8 cellular contexts compared by ENCODE assay signal in the genomic region with DNA sequence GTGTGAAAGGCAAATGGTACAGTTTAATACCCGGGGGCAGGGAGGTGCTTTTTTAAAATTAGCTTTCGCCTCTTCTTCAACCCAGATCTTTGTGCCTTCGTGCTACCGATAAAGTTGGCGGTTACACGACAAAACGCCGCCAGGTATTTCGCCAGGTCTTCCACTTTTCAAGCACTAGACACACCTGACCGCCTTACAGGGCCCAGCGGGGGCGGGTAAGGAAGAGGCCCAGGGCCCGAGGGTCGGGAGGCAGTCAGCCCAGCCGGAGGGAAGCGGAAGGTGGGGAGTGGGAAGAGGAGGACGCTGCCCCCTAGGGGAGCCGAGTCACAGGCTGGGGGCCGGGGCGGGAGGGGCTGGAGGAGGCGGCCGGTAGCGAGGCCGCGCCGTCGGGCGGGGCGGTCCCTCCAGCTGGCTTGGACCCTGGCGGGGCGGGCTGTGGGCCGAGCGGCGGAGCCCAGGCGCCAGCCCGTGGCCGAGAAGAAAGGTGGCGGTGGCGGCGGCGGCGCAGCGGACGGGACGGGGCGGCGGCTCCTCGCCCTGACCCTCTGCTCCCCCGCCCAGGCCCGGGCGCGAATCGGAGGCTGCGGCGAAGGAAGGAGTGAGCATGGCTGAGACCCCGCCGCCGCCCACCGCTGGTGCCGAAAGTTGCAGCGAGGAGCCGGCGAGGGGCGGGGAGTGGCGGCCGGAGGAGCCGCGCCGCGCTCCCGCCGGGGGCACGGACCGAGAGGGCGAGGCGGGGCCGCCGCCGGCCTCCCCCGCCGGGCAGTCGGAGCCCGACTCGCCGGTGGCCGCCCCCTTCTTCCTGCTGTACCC. TPM values are rescaled to one million over a fixed set of nuclear protein-coding genes. Genes with fewer than 3 reads are reported as not detected.
DNase-seq lines count a peak whose midpoint lies in the region; ATAC-seq and TF ChIP-seq lines count a peak whose summit lies in the region.

No MANE protein-coding gene starts in this region.

- H3K4me3 ChIP-seq in AG09309 (ENCODE audit: control insufficient read depth, low read depth, low read length), result peak overlapping the region; percentile 75
- peak overlapping the region; percentile 84 for H3K4me3 ChIP-seq in colonic mucosa

- H3K4me1 Mint-ChIP-seq in activated CD4-positive, alpha-beta T cell treated with anti-CD3 and anti-CD28 coated beads for 36 hours, result peaks cover 23% of the 10 kb centered on the region

- POLR2A ChIA-PET in activated CD4-positive, alpha-beta T cell treated with anti-CD3 and anti-CD28 coated beads for 36 hours (lab: Charles Lee), result interaction anchor here (1.3 kb wide), 1 partner anchor 15 kb away, joined by 4 read pairs; no protein-coding TSS in a partner anchor

- H3K27ac Mint-ChIP-seq in activated CD4-positive, alpha-beta T cell treated with anti-CD3 and anti-CD28 coated beads for 36 hours, result peak overlapping the region; percentile 90

- CTCF ChIA-PET in activated CD4-positive, alpha-beta T cell treated with anti-CD3 and anti-CD28 coated beads for 36 hours (lab: Charles Lee), result interaction anchor here (0.8 to 3.3 kb wide), 9 partner anchors 12 to 101 kb away, joined by 3 to 23 read pairs (median 4); a partner anchor contains a TSS

- no peak for DNase-seq in AG09309 (ENCODE audit: low read depth)
- peak; percentile 84 for DNase-seq in NCI-H2227 (lab: John Stamatoyannopoulos, UW; ENCODE audit: unreplicated experiment)
- peak; percentile 76 for DNase-seq in activated CD4-positive, alpha-beta T cell treated with anti-CD3 and anti-CD28 coated beads for 36 hours
- DNase-seq in colonic mucosa, result peak; percentile 85
- peak; percentile 32 for DNase-seq in stimulated activated CD4-positive, alpha-beta T cell treated with anti-CD3 and anti-CD28 coated beads, Interleukin-2, amount 100 ng/mL, for 4 hours (ENCODE audit: low read depth)

- H3K27ac ChIP-seq in colonic mucosa (peak overlapping the region; percentile 94), layer of hippocampus (ENCODE audit: low read depth, low read length) (peak overlapping the region; percentile 83)

- H3K9me3 ChIP-seq in colonic mucosa, result no peaks in the 10 kb centered on the region

- H3K4me3 Mint-ChIP-seq in activated CD4-positive, alpha-beta T cell treated with anti-CD3 and anti-CD28 coated beads for 36 hours, result peak overlapping the region; percentile 90

- H3K9me3 Mint-ChIP-seq in activated CD4-positive, alpha-beta T cell treated with anti-CD3 and anti-CD28 coated beads for 36 hours (ENCODE audit: low read depth), result no peaks in the 10 kb centered on the region

- H3K9ac ChIP-seq in colonic mucosa (ENCODE audit: low read depth in 2 of 2, low read length in 2 of 2), result peak overlapping the region; percentile 75 to 93

- H3K36me3 Mint-ChIP-seq in activated CD4-positive, alpha-beta T cell treated with anti-CD3 and anti-CD28 coated beads for 36 hours (ENCODE audit: low read depth), result peaks cover 1% of the 10 kb centered on the region

- no peaks in the 10 kb centered on the region for H3K27me3 Mint-ChIP-seq in activated CD4-positive, alpha-beta T cell treated with anti-CD3 and anti-CD28 coated beads for 36 hours

- peak; percentile 36 for TF ChIP-seq CTCF in AG09309 (IDR thresholded peaks at IDR 0.05; ENCODE audit: control insufficient read depth, insufficient read depth, low read depth, low read length, missing control alignments)
- peak; percentile 22 for TF ChIP-seq CTCF in colonic mucosa (IDR thresholded peaks at IDR 0.05)

- H3K36me3 ChIP-seq in colonic mucosa, result no peaks in the 10 kb centered on the region

- intact Hi-C loops in activated CD4-positive, alpha-beta T cell treated with anti-CD3 and anti-CD28 coated beads for 36 hours (cut with DNase I, micrococcal nuclease), result loop anchor here (1.0 to 5.0 kb wide), 9 partner anchors 16 to 303 kb away; a partner anchor contains a TSS
- intact Hi-C loops in colonic mucosa (cut with DNase I), result no loop called here

- H3K4me1 ChIP-seq in colonic mucosa, result no peaks in the 10 kb centered on the region

- H3K27me3 ChIP-seq in colonic mucosa (no peaks in the 10 kb centered on the region), layer of hippocampus (ENCODE audit: control insufficient read depth, insufficient read depth, low read length) (no peaks in the 10 kb centered on the region)

- ATAC-seq in GM18867 (IDR thresholded peaks at IDR 0.05; ENCODE audit: unreplicated experiment) (peak; percentile 69), HG03066 (IDR thresholded peaks at IDR 0.05; ENCODE audit: low read depth, unreplicated experiment) (peak; percentile 63)
- peak; percentile 37 for ATAC-seq in activated CD4-positive, alpha-beta T cell treated with anti-CD3 and anti-CD28 coated beads for 36 hours

RNA-seq across cellular contexts. Expression of a gene that starts 16.2 kb away (rescaled TPM):
- 10 to 100 TPM; 32.6 to 34.3 TPM for total RNA-seq in activated CD4-positive, alpha-beta T cell treated with anti-CD3 and anti-CD28 coated beads for 36 hours
- 10 to 100 TPM; 20.0 to 22.8 TPM for total RNA-seq in colonic mucosa

RNA-seq across cellular contexts. Expression of a gene that starts 17.2 kb away (rescaled TPM):
- total RNA-seq in activated CD4-positive, alpha-beta T cell treated with anti-CD3 and anti-CD28 coated beads for 36 hours, result 10 to 100 TPM; 10.6 to 11.2 TPM
- 10 to 100 TPM; 28.8 to 29.4 TPM for total RNA-seq in colonic mucosa

RNA-seq across cellular contexts. Expression of a gene that starts 38.2 kb away (rescaled TPM):
- total RNA-seq in activated CD4-positive, alpha-beta T cell treated with anti-CD3 and anti-CD28 coated beads for 36 hours, result not detected
- total RNA-seq in colonic mucosa, result 100 to 1,000 TPM; 392 to 396 TPM

Comparison
In these comparisons a context has a peak if more than half of its experiments do, and no peak if none do; other contexts are left out.
1. RNA of a gene that starts 38.2 kb away (total RNA-seq): 392 to 396 TPM in colonic mucosa; not detected in activated CD4-positive, alpha-beta T cell treated with anti-CD3 and anti-CD28 coated beads for 36 hours; every median in the first group is over 100 times any median in the second.
2. Peak in every context shown above with its lines, with median percentiles within 50 percentile points of each other: ATAC-seq.